In genomic region chr2:165022781-165023180, GRCh38 we compare ENCODE assay signal across 24 cellular contexts.
"Had no signal": no experiment of that assay in that cellular context is flagged by ENCODE, and none has a peak within 500 bp of the region (broad histone marks: within the 10 kb centered on the region; RNA-seq: fewer than 3 reads in every experiment).

No MANE protein-coding gene starts in this region.

- H3K4me3 Mint-ChIP-seq: dendritic cell treated with granulocyte-macrophage colony-stimulating factor and Interleukin-4, amounts not matched to agents 40 ng/mL and 50 ng/mL, for 4 days; effector memory CD8-positive, alpha-beta T cell had no signal

- H3K27me3 ChIP-seq: colonic mucosa, dorsolateral prefrontal cortex, esophagus muscularis mucosa, esophagus squamous epithelium, gastrocnemius medialis, gastroesophageal sphincter, heart right ventricle had no signal

- H3K27ac ChIP-seq: colonic mucosa, coronary artery, dorsolateral prefrontal cortex, epithelial cell of prostate, esophagus muscularis mucosa, esophagus squamous epithelium, foreskin keratinocyte, gastrocnemius medialis, gastroesophageal sphincter, heart left ventricle, heart right ventricle had no signal

- H3K9me3 ChIP-seq: colonic mucosa, esophagus muscularis mucosa, esophagus squamous epithelium, gastrocnemius medialis, gastroesophageal sphincter, heart left ventricle had no signal

- H3K9me3 Mint-ChIP-seq: dendritic cell treated with granulocyte-macrophage colony-stimulating factor and Interleukin-4, amounts not matched to agents 40 ng/mL and 50 ng/mL, for 4 days had no signal

- H3K27me3 Mint-ChIP-seq: dendritic cell treated with granulocyte-macrophage colony-stimulating factor and Interleukin-4, amounts not matched to agents 40 ng/mL and 50 ng/mL, for 4 days; effector memory CD8-positive, alpha-beta T cell had no signal

- H3K36me3 ChIP-seq: colonic mucosa, esophagus muscularis mucosa, esophagus squamous epithelium, gastrocnemius medialis, gastroesophageal sphincter, heart left ventricle, heart right ventricle had no signal

- H3K27ac Mint-ChIP-seq: dendritic cell treated with granulocyte-macrophage colony-stimulating factor and Interleukin-4, amounts not matched to agents 40 ng/mL and 50 ng/mL, for 4 days; effector memory CD8-positive, alpha-beta T cell had no signal

- DNase-seq: colonic mucosa; cortex of kidney; dermis blood vessel endothelial cell; dorsolateral prefrontal cortex; effector CD4-positive, alpha-beta T cell; effector CD8-positive, alpha-beta T cell; effector memory CD4-positive, alpha-beta T cell; effector memory CD8-positive, alpha-beta T cell; erythroblast; esophagus squamous epithelium; foreskin fibroblast; foreskin keratinocyte; foreskin melanocyte; gastrocnemius medialis; glutamatergic neuron; head of caudate nucleus; heart left ventricle; heart right ventricle had no signal

- H3K4me1 ChIP-seq: colonic mucosa, esophagus muscularis mucosa, esophagus squamous epithelium, foreskin keratinocyte, gastrocnemius medialis, gastroesophageal sphincter, heart left ventricle, heart right ventricle had no signal

- H3K4me3 ChIP-seq: colonic mucosa, coronary artery, dorsolateral prefrontal cortex, esophagus muscularis mucosa, esophagus squamous epithelium, gastrocnemius medialis, gastroesophageal sphincter, heart left ventricle, heart right ventricle had no signal

- ATAC-seq: effector memory CD8-positive, alpha-beta T cell; esophagus mucosa; foreskin keratinocyte; gastrocnemius medialis; gastroesophageal sphincter; heart left ventricle; heart right ventricle had no signal
